Comparison of ENCODE assay signal across 8 cellular contexts in genomic region chr4:176902710-176903323, GRCh38.
A peak's percentile ranks its signal among the peaks of the same experiment; 100 is the strongest.
DNase-seq lines count a peak whose midpoint lies in the region; ATAC-seq and TF ChIP-seq lines count a peak whose summit lies in the region.

No MANE protein-coding gene starts in this region.

- POLR2A ChIA-PET in Panc1 (lab: Charles Lee): no interaction called here

- H3K9me3 ChIP-seq in Panc1 (ENCODE audit: control insufficient read depth, insufficient read depth, low read depth, low read length): no peaks in the 10 kb centered on the region

- no peaks in the 10 kb centered on the region for H3K27me3 ChIP-seq in Panc1 (ENCODE audit: control insufficient read depth, insufficient read depth, low read length)

- TF ChIP-seq CTCF in Panc1 (IDR thresholded peaks at IDR 0.05): no peak

- peaks cover 20% of the 10 kb centered on the region; the same call in 1 of the 2 replicates for H3K4me1 ChIP-seq in Panc1 (ENCODE audit: control insufficient read depth, insufficient read depth, low read length)

- intact Hi-C loops in Panc1 (cut with micrococcal nuclease; ENCODE audit: unreplicated experiment): loop anchor here (5.0 to 10.0 kb wide), 2 partner anchors 111 to 142 kb away; partner anchors contain the start of gene VEGFC

- H3K27ac ChIP-seq in Panc1 (ENCODE audit: low read length): peak overlapping the region; percentile 73

- peak overlapping the region in 1 of 2 experiments; percentile 19; a peak in 2 of 4 replicates for H3K4me3 ChIP-seq in Panc1 (ENCODE audit: low read depth in 2 of 2, low read length in 2 of 2)

- no TSS peak for BruUV-seq in Panc1 (replicated peaks; lab: Mats Ljungman, UMichigan)

- ATAC-seq in GM18907 (IDR thresholded peaks at IDR 0.05; ENCODE audit: unreplicated experiment): peak; percentile 99
- ATAC-seq in HG02840 (IDR thresholded peaks at IDR 0.05; ENCODE audit: low FRiP score, unreplicated experiment): peak; percentile 86
- ATAC-seq in Panc1: peak; percentile 44; the same call in 1 of the 2 replicates

- no peaks in the 10 kb centered on the region for H3K36me3 ChIP-seq in Panc1 (ENCODE audit: control insufficient read depth, insufficient read depth, low read length)

- in situ Hi-C loops in Panc1 (cut with HindIII; ENCODE audit: low pct_unique_long_range_greater_than_20kb, low sequenced_read_pairs): no loop called here

- DNase-seq in Panc1 (ENCODE audit: low read depth, low spot score) (peak; percentile 64), myocyte (ENCODE audit: low read depth) (peak; percentile 47), NCI-H1417 treated with DMSO at 0.1 percent for 48 hours (lab: John Stamatoyannopoulos, UW) (no peak), SW480 (ENCODE audit: low spot score) (no peak), C1 segment of cervical spinal cord (lab: John Stamatoyannopoulos, UW) (no peak), globus pallidus (ENCODE audit: low spot score) (no peak)

- CTCF ChIA-PET in Panc1 (lab: Charles Lee): no interaction called here

Comparison
In these comparisons a context has a peak if more than half of its experiments do, and no peak if none do; other contexts are left out.
1. ATAC-seq: peak in every context shown above with its lines; median percentile 99 in GM18907; 86 in HG02840; 44 in Panc1.
2. DNase-seq: peak in Panc1 (single experiment) and myocyte (single experiment); none in NCI-H1417 treated with DMSO at 0.1 percent for 48 hours (single experiment), SW480 (single experiment), C1 segment of cervical spinal cord (0 of 14) and globus pallidus (single experiment).